8 cellular contexts compared by ENCODE assay signal in the genomic region with DNA sequence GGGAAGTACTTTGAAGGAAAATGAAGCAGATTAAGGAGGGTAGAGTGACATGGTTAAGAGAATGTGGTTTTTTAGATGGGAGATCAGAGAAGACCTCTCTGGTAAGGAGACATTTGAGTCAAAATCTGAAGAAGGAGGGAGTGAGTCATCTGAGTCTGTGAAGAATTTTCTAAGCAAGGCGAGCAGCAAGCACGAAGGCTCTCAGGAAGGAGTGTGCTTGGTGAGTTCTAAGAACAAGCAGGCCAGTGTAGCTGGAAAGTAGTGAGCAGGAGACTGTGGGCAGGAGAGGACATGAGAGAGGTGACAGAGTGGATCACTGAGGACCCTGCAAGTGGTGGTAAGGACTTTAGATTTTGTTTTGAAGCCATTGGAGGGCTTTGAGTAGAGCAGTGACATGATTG.
DNase-seq lines count a peak whose midpoint lies in the region; ATAC-seq, FAIRE-seq and TF ChIP-seq lines count a peak whose summit lies in the region.

No MANE protein-coding gene starts in this region.

- H3K9me3 ChIP-seq in KOPT-K1 (ENCODE audit: insufficient read depth, low read length, poor library complexity, severe bottlenecking) = no peaks in the 10 kb centered on the region
- H3K9me3 ChIP-seq in K562 (replicated peaks; ENCODE audit: control insufficient read depth, insufficient read depth, low read depth, low read length) = no peaks in the 10 kb centered on the region
- no peaks in the 10 kb centered on the region for H3K9me3 ChIP-seq in prostate gland
- H3K9me3 ChIP-seq in heart left ventricle = no peaks in the 10 kb centered on the region

- H3K9me1 ChIP-seq in K562 (ENCODE audit: control insufficient read depth, insufficient read depth, low read length) = no peaks in the 10 kb centered on the region

- H3K4me3 ChIP-seq in K562 (no peak overlapping the region), prostate gland (no peak overlapping the region), heart left ventricle (no peak overlapping the region)

- TF ChIP-seq POLR2A in K562 (conservative IDR thresholded peaks at IDR 0.05) = no peak
- no peak for TF ChIP-seq POLR2A in prostate gland (IDR thresholded peaks at IDR 0.05)
- no peak for TF ChIP-seq POLR2A in heart left ventricle (IDR thresholded peaks at IDR 0.05)

- H3K4me2 ChIP-seq in K562 (ENCODE audit: insufficient read depth, low read length) = no peak overlapping the region

- TF ChIP-seq EP300 in K562 (IDR thresholded peaks at IDR 0.05; ENCODE audit: low read length) = no peak

- H3K27ac ChIP-seq in KOPT-K1 (ENCODE audit: low read depth, low read length, poor library complexity, severe bottlenecking) (peak overlapping the region; percentile 52), K562 (ENCODE audit: extremely low read depth, low read depth, low read length) (no peak overlapping the region), prostate gland (no peak overlapping the region), heart left ventricle (no peak overlapping the region)

- ATAC-seq in GM19397 (IDR thresholded peaks at IDR 0.05; ENCODE audit: unreplicated experiment) = peak; percentile 56
- no peak for ATAC-seq in K562
- no peak for ATAC-seq in heart left ventricle

- POLR2A ChIA-PET in K562 (lab: Yijun Ruan, JAX) = interaction anchor here (0.6 kb wide), 1 partner anchor 13 kb away, joined by 4 read pairs; no protein-coding TSS in a partner anchor

- BruUV-seq in K562 (replicated peaks; lab: Mats Ljungman, UMichigan) = no TSS peak

- CTCF ChIA-PET in K562 (lab: Yijun Ruan, JAX; ENCODE audit: low intra/inter-chr PET ratio) = no interaction called here

- intact Hi-C loops in K562 (cut with micrococcal nuclease) = no loop called here
- intact Hi-C loops in prostate gland (cut with DNase I) = no loop called here
- intact Hi-C loops in heart left ventricle (cut with DNase I) = no loop called here

- FAIRE-seq in K562 (lab: Jason Lieb, UNC) = no peak

- in situ Hi-C loops in K562 (cut with MboI) = no loop called here

- H3K9ac ChIP-seq in K562 (ENCODE audit: insufficient read depth in 1 of 2, low read depth in 2 of 2, low read length in 2 of 2) = no peak overlapping the region

- TF ChIP-seq CTCF in K562 (IDR thresholded peaks at IDR 0.05 in 2 of 3, conservative IDR thresholded peaks at IDR 0.05 in 1 of 3; ENCODE audit: insufficient read depth in 2 of 3, low read depth in 1 of 3, low read length in 3 of 3) (no peak), prostate gland (IDR thresholded peaks at IDR 0.05) (no peak), heart left ventricle (IDR thresholded peaks at IDR 0.05) (no peak)

- 0% methylated on average over 2 of the region's 2 CpGs for WGBS in K562 (ENCODE audit: insufficient coverage, low coverage, missing lambda C conversion rate)
- 81% methylated on average over 2 of the region's 2 CpGs for WGBS in prostate gland
- WGBS in heart left ventricle, 4 donors = 69 to 95% (median 79%) methylated on average over 2 of the region's 2 CpGs

- H4K20me1 ChIP-seq in K562 (replicated peaks; ENCODE audit: control insufficient read depth, insufficient read depth, low read length) = no peaks in the 10 kb centered on the region

- H2AFZ ChIP-seq in K562 (ENCODE audit: low read depth, low read length) = peak overlapping the region; percentile 51; the same call in 1 of the 2 replicates

- H3K36me3 ChIP-seq in KOPT-K1 (ENCODE audit: insufficient read depth, low read length) (no peaks in the 10 kb centered on the region), K562 (ENCODE audit: control insufficient read depth, insufficient read depth, low read length) (no peaks in the 10 kb centered on the region), prostate gland (no peaks in the 10 kb centered on the region), heart left ventricle (no peaks in the 10 kb centered on the region)

- no peaks in the 10 kb centered on the region for H3K27me3 ChIP-seq in K562 (ENCODE audit: control insufficient read depth in 2 of 2, insufficient read depth in 2 of 2, low read length in 2 of 2)
- H3K27me3 ChIP-seq in prostate gland (replicated peaks; ENCODE audit: insufficient read depth) = no peaks in the 10 kb centered on the region
- no peaks in the 10 kb centered on the region for H3K27me3 ChIP-seq in heart left ventricle

- no peak for TF ChIP-seq RAD21 in K562 (CRISPR knock-in tag; conservative IDR thresholded peaks at IDR 0.05 in 1 of 2, IDR thresholded peaks at IDR 0.05 in 1 of 2)

- H3K79me2 ChIP-seq in K562 (ENCODE audit: control insufficient read depth, insufficient read depth, low read length) = no peaks in the 10 kb centered on the region

- DNase-seq in K562 (ENCODE audit: extremely low read depth in 1 of 4, low spot score in 3 of 4) (no peak), cortex of kidney (lab: John Stamatoyannopoulos, UW) (no peak), prostate gland (ENCODE audit: low spot score) (no peak), heart left ventricle (no peak), NCI-H524 (lab: John Stamatoyannopoulos, UW) (no peak)
- DNase-seq in stimulated activated CD8-positive, alpha-beta memory T cell treated with anti-CD3 and anti-CD28 coated beads, Interleukin-15, amount 100 ng/mL, for 4 hours (ENCODE audit: low read depth in 2 of 2) = peak; percentile 1 to 32

- no peaks in the 10 kb centered on the region for H3K4me1 ChIP-seq in K562 (replicated peaks in 1 of 2; ENCODE audit: control insufficient read depth in 2 of 2, insufficient read depth in 2 of 2, low read length in 2 of 2)
- H3K4me1 ChIP-seq in prostate gland (replicated peaks) = peaks cover 5% of the 10 kb centered on the region
- peaks cover 0 to 39% (median 7%) of the 10 kb centered on the region in 12 donors for H3K4me1 ChIP-seq in heart left ventricle

TF ChIP-seq in K562, 482 proteins besides CTCF, POLR2A, EP300 and RAD21:
- TF ChIP-seq FOSL1 (tag; conservative IDR thresholded peaks at IDR 0.05) = 0 out of 2 replicates have a peak, but pooled peaks have one; percentile 26
- TF ChIP-seq, protein P1, sequence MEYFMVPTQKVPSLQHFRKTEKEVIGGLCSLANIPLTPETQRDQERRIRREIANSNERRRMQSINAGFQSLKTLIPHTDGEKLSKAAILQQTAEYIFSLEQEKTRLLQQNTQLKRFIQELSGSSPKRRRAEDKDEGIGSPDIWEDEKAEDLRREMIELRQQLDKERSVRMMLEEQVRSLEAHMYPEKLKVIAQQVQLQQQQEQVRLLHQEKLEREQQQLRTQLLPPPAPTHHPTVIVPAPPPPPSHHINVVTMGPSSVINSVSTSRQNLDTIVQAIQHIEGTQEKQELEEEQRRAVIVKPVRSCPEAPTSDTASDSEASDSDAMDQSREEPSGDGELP (CRISPR knock-in tag; IDR thresholded peaks at IDR 0.05; ENCODE audit: borderline replicate concordance) = no peak

Comparison
In these comparisons a context has a peak if more than half of its experiments do, and no peak if none do; other contexts are left out.
1. DNase-seq: peak in stimulated activated CD8-positive, alpha-beta memory T cell treated with anti-CD3 and anti-CD28 coated beads, Interleukin-15, amount 100 ng/mL, for 4 hours (2 of 2); none in K562 (0 of 4), cortex of kidney (single experiment), prostate gland (single experiment), heart left ventricle (0 of 5) and NCI-H524 (0 of 2).